ENCODE assay signal across 20 cellular contexts in genomic region chr20:24151621-24152020, GRCh38.
"Had no signal": no experiment of that assay in that cellular context is flagged by ENCODE, and none has a peak within 500 bp of the region (broad histone marks: within the 10 kb centered on the region; RNA-seq: fewer than 3 reads in every experiment).

No MANE protein-coding gene starts in this region.

- H3K36me3 ChIP-seq: SJSA1 had no signal

- H3K27me3 ChIP-seq: SJSA1 had no signal

- H3K27ac ChIP-seq: HL-60, SJSA1, SK-N-MC had no signal

- H3K9me3 ChIP-seq: SJSA1 had no signal

- DNase-seq: KBM-7, NCI-H1092, NCI-H1105 treated with DMSO at 0.1 percent for 48 hours, NCI-H1417 treated with DMSO at 0.1 percent for 48 hours, NCI-H187, NCI-H2029, NCI-H2081 treated with DMSO at 0.1 percent for 48 hours, NCI-H2171, NCI-H226, NCI-H446, NCI-H510A, NCI-H524 treated with DMSO at 0.1 percent for 48 hours, NCI-H69, NCI-H774, Right ventricle myocardium superior, RPMI8226, SIG-M5 had no signal

- H3K4me3 ChIP-seq: SJSA1, SK-N-MC had no signal
